ENCODE assay signal across 9 cellular contexts in the genomic region with DNA sequence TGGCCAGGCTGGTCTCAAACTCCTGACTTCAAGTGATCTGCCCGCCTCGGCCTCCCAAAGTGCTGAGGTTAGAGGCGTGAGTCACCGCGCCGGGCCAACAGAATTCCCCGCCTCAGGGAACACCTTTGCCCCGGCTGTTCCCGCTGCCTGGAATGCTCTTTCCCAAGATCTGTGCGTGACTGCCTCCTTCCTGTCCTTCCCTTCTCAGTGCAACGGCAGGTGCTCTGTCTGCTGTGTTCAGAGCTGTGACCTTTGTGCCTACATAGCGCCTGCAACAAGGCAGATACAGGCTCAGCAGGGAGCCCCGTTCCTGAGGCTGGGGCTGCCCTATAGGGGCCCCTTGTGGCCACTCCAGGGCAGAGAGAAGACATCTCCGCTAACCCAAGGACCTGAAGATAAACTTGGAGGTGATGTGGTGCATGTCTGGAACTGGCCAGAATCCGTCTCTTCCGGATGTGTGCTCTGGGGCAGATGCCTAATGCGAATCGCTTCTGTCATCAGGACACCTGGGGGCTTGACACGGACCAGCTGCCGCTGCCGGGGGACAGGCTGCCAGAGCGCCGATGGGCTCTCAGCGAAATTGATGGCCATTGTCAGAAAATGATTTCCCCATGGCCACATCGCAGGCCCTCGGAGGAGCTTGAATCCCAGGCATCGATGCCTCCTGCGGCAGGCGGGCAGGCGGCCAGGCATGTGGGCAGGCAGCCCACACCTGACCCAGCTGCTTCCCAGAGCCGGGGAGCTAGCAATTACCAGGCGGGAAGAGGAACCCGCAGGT. TPM values are rescaled to one million over a fixed set of nuclear protein-coding genes. Genes with fewer than 3 reads are reported as not detected.
DNase-seq lines count a peak whose midpoint lies in the region; ATAC-seq and TF ChIP-seq lines count a peak whose summit lies in the region.
"Had no signal": no experiment of that assay in that cellular context is flagged by ENCODE, and none has a peak within 500 bp of the region (broad histone marks: within the 10 kb centered on the region; RNA-seq: fewer than 3 reads in every experiment).

No MANE protein-coding gene starts in this region.

- no peak overlapping the region for H3K4me3 ChIP-seq in BLaER1 treated with 17β-estradiol and CSF1 and Interleukin-3, amounts not matched to agents 10 nM and 100 nM
- H3K4me3 ChIP-seq in right cardiac atrium (ENCODE audit: low read length), result no peak overlapping the region
- H3K4me3 ChIP-seq in smooth muscle cell, result no peak overlapping the region
- H3K4me3 ChIP-seq: HAP-1 had no signal

- peaks cover 2% of the 10 kb centered on the region for H3K27me3 Mint-ChIP-seq in activated T-helper 2 cell treated with anti-CD3 and anti-CD28 coated beads, Interferon-gamma antibody, Interleukin-2, Interleukin-4, amounts not matched to agents 10 μg/mL and 5 μg/mL and 100 μg/mL, durations not matched to agents 14 hours and 24 hours and 36 hours (ENCODE audit: low read depth)

- ATAC-seq in right cardiac atrium, result peak; percentile 15 to 22
- ATAC-seq in HG03039 (IDR thresholded peaks at IDR 0.05; ENCODE audit: unreplicated experiment), result no peak
- ATAC-seq in HG03139 (IDR thresholded peaks at IDR 0.05; ENCODE audit: unreplicated experiment), result no peak

- H3K4me3 Mint-ChIP-seq in activated T-helper 2 cell treated with anti-CD3 and anti-CD28 coated beads, Interferon-gamma antibody, Interleukin-2, Interleukin-4, amounts not matched to agents 10 μg/mL and 5 μg/mL and 100 μg/mL, durations not matched to agents 14 hours and 24 hours and 36 hours (ENCODE audit: low read depth), result no peak overlapping the region

- TF ChIP-seq CTCF in smooth muscle cell (IDR thresholded peaks at IDR 0.05; ENCODE audit: borderline replicate concordance, insufficient read depth, poor library complexity, severe bottlenecking), result peak; percentile 38

- no peaks in the 10 kb centered on the region for H3K36me3 Mint-ChIP-seq in activated T-helper 2 cell treated with anti-CD3 and anti-CD28 coated beads, Interferon-gamma antibody, Interleukin-2, Interleukin-4, amounts not matched to agents 10 μg/mL and 5 μg/mL and 100 μg/mL, durations not matched to agents 14 hours and 24 hours and 36 hours (ENCODE audit: low read depth)

- peak overlapping the region in 2 of 11 experiments; percentile 23 to 24; a peak in 2 of 22 replicates for H3K27ac ChIP-seq in BLaER1 treated with 17β-estradiol and CSF1 and Interleukin-3, amounts not matched to agents 10 nM and 100 nM
- H3K27ac ChIP-seq in right cardiac atrium (ENCODE audit: low read length) (no peak overlapping the region), smooth muscle cell (ENCODE audit: low read depth) (no peak overlapping the region)

- no peak overlapping the region for H3K27ac Mint-ChIP-seq in activated T-helper 2 cell treated with anti-CD3 and anti-CD28 coated beads, Interferon-gamma antibody, Interleukin-2, Interleukin-4, amounts not matched to agents 10 μg/mL and 5 μg/mL and 100 μg/mL, durations not matched to agents 14 hours and 24 hours and 36 hours

- H3K27me3 ChIP-seq in BLaER1 treated with 17β-estradiol and CSF1 and Interleukin-3, amounts not matched to agents 10 nM and 100 nM, result peaks cover 0 to 24% (median 0%) of the 10 kb centered on the region in 11 experiments; a peak in 4 of 22 replicates
- no peaks in the 10 kb centered on the region for H3K27me3 ChIP-seq in right cardiac atrium (ENCODE audit: control insufficient read depth, insufficient read depth)
- no peaks in the 10 kb centered on the region for H3K27me3 ChIP-seq in smooth muscle cell (ENCODE audit: low read depth)

- intact Hi-C loops in activated T-helper 2 cell treated with anti-CD3 and anti-CD28 coated beads, Interferon-gamma antibody, Interleukin-2, Interleukin-4, amounts not matched to agents 10 μg/mL and 5 μg/mL and 100 μg/mL, durations not matched to agents 14 hours and 24 hours and 36 hours (cut with micrococcal nuclease), result loop anchor here (1.0 kb wide), 1 partner anchor 145 kb away; no protein-coding TSS in a partner anchor
- intact Hi-C loops in right cardiac atrium (cut with DNase I), result no loop called here

- H3K4me1 ChIP-seq in BLaER1 treated with 17β-estradiol and CSF1 and Interleukin-3, amounts not matched to agents 10 nM and 100 nM, result peaks cover 45 to 100% (median 97%) of the 10 kb centered on the region in 10 experiments
- H3K4me1 ChIP-seq in right cardiac atrium (ENCODE audit: control insufficient read depth, insufficient read depth, low read length) (no peaks in the 10 kb centered on the region), smooth muscle cell (ENCODE audit: low read depth) (peaks cover 19% of the 10 kb centered on the region)
- H3K4me1 ChIP-seq: HAP-1 had no signal

- H4K20me1 ChIP-seq in BLaER1 treated with 17β-estradiol and CSF1 and Interleukin-3, amounts not matched to agents 10 nM and 100 nM, result peaks cover 0 to 69% (median 22%) of the 10 kb centered on the region in 11 experiments; a peak in 11 of 22 replicates
- H4K20me1 ChIP-seq in smooth muscle cell (ENCODE audit: low read depth), result peaks cover 49% of the 10 kb centered on the region

- H3K9me3 ChIP-seq in BLaER1 treated with 17β-estradiol and CSF1 and Interleukin-3, amounts not matched to agents 10 nM and 100 nM (replicated peaks in 1 of 11), result no peaks in the 10 kb centered on the region
- H3K9me3 ChIP-seq in right cardiac atrium (ENCODE audit: control insufficient read depth, low read length), result no peaks in the 10 kb centered on the region
- H3K9me3 ChIP-seq in smooth muscle cell (replicated peaks; ENCODE audit: low read depth), result no peaks in the 10 kb centered on the region
- H3K9me3 ChIP-seq: HAP-1 had no signal

- WGBS in right cardiac atrium, result 42% methylated on average over 33 of the region's 33 CpGs
- WGBS in smooth muscle cell (ENCODE audit: low lambda C conversion rate), result 38% methylated on average over 33 of the region's 33 CpGs

- DNase-seq in H4 (ENCODE audit: low spot score) (peak; percentile 91), NCI-H526 treated with DMSO at 0.1 percent for 48 hours (lab: John Stamatoyannopoulos, UW) (peak; percentile 22), right cardiac atrium (no peak), smooth muscle cell (lab: John Stamatoyannopoulos, UW; ENCODE audit: unreplicated experiment) (no peak)
- peak; percentile 27 for DNase-seq in activated T-helper 2 cell treated with anti-CD3 and anti-CD28 coated beads, Interferon-gamma antibody, Interleukin-2, Interleukin-4, amounts not matched to agents 10 μg/mL and 5 μg/mL and 100 μg/mL, durations not matched to agents 14 hours and 24 hours and 36 hours (ENCODE audit: low spot score)

- peak overlapping the region in 5 of 11 experiments; percentile 3 to 52 (median 26); a peak in 7 of 22 replicates for H3K9ac ChIP-seq in BLaER1 treated with 17β-estradiol and CSF1 and Interleukin-3, amounts not matched to agents 10 nM and 100 nM
- no peak overlapping the region for H3K9ac ChIP-seq in smooth muscle cell (ENCODE audit: low read depth)

- no peaks in the 10 kb centered on the region for H3K79me2 ChIP-seq in smooth muscle cell (ENCODE audit: low read depth)

- no peaks in the 10 kb centered on the region for H3K36me3 ChIP-seq in BLaER1 treated with 17β-estradiol and CSF1 and Interleukin-3, amounts not matched to agents 10 nM and 100 nM
- H3K36me3 ChIP-seq in smooth muscle cell (ENCODE audit: low read depth), result no peaks in the 10 kb centered on the region
- H3K36me3 ChIP-seq: HAP-1 had no signal

- H3K9me3 Mint-ChIP-seq in activated T-helper 2 cell treated with anti-CD3 and anti-CD28 coated beads, Interferon-gamma antibody, Interleukin-2, Interleukin-4, amounts not matched to agents 10 μg/mL and 5 μg/mL and 100 μg/mL, durations not matched to agents 14 hours and 24 hours and 36 hours, result no peaks in the 10 kb centered on the region

- no peak overlapping the region for H2AFZ ChIP-seq in smooth muscle cell (ENCODE audit: low read depth)

- H3K4me2 ChIP-seq in BLaER1 treated with 17β-estradiol and CSF1 and Interleukin-3, amounts not matched to agents 10 nM and 100 nM, result peak overlapping the region; percentile 59 to 90 (median 76)
- no peak overlapping the region for H3K4me2 ChIP-seq in smooth muscle cell

- H3F3A ChIP-seq in smooth muscle cell (ENCODE audit: low read depth), result no peaks in the 10 kb centered on the region

- H3K4me1 Mint-ChIP-seq in activated T-helper 2 cell treated with anti-CD3 and anti-CD28 coated beads, Interferon-gamma antibody, Interleukin-2, Interleukin-4, amounts not matched to agents 10 μg/mL and 5 μg/mL and 100 μg/mL, durations not matched to agents 14 hours and 24 hours and 36 hours (ENCODE audit: low read depth), result no peaks in the 10 kb centered on the region

RNA-seq across cellular contexts. Expression of a gene that starts 43.5 kb away (rescaled TPM):
- total RNA-seq in H4 (2014; rRNA removed; shearing (Covaris generic)), result 17.8 and 23.5 TPM in 2 replicates
- total RNA-seq in activated T-helper 2 cell treated with anti-CD3 and anti-CD28 coated beads, Interferon-gamma antibody, Interleukin-2, Interleukin-4, amounts not matched to agents 10 μg/mL and 5 μg/mL and 100 μg/mL, durations not matched to agents 14 hours and 24 hours and 36 hours, result 70.5 and 74.3 TPM in 2 replicates
- 10 to 100 TPM; 16.3 to 19.6 (median 17.9) TPM for total RNA-seq in right cardiac atrium
- 6.5 TPM for polyA plus RNA-seq in right cardiac atrium
- total RNA-seq in smooth muscle cell, result 23.3 and 26.8 TPM in 2 replicates
- polyA plus RNA-seq in smooth muscle cell, result 3.4 and 3.7 TPM in 2 replicates

Comparison
In these comparisons a context has a peak if more than half of its experiments do, and no peak if none do; other contexts are left out.
1. DNase-seq: peak in H4 (single experiment), NCI-H526 treated with DMSO at 0.1 percent for 48 hours (single experiment) and activated T-helper 2 cell treated with anti-CD3 and anti-CD28 coated beads, Interferon-gamma antibody, Interleukin-2, Interleukin-4, amounts not matched to agents 10 μg/mL and 5 μg/mL and 100 μg/mL, durations not matched to agents 14 hours and 24 hours and 36 hours (single experiment); none in right cardiac atrium (0 of 3) and smooth muscle cell (single experiment).
2. ATAC-seq: peak in right cardiac atrium (2 of 2); none in HG03039 (single experiment) and HG03139 (single experiment).